Comparison of ENCODE assay signal across 8 cellular contexts in the genomic region with DNA sequence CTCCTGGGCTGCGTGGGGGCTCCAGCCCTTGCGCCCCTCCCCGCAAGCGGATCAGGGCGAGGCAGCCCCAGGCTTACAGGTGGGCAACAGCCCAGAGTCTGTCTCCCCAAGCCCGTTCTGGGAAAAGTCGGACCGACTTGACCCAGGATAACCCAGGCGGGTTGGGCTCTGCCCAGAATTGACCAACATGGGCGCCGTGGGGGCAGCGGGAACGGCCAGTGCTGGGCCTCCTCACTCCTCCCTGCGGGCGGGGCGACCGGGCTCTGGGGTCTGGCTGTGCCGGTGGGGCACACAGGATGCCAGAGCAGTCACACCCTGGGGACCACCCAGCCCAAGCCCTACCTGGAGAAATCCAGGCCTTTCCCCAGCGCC. TPM values are rescaled to one million over a fixed set of nuclear protein-coding genes. Genes with fewer than 3 reads are reported as not detected.
DNase-seq lines count a peak whose midpoint lies in the region; ATAC-seq and TF ChIP-seq lines count a peak whose summit lies in the region.

No MANE protein-coding gene starts in this region.

- no peak overlapping the region for H3K27ac ChIP-seq in KMS-11
- H3K27ac ChIP-seq in dorsolateral prefrontal cortex: peak overlapping the region in 58 of 59 donors; percentile 22 to 96 (median 84)
- peak overlapping the region; percentile 82 to 99 for H3K27ac ChIP-seq in lung (ENCODE audit: low read depth in 1 of 2, low read length in 1 of 2)
- H3K27ac ChIP-seq in thymus (ENCODE audit: low read depth): no peak overlapping the region

- H3K27me3 ChIP-seq in KMS-11 (ENCODE audit: insufficient read depth, low read depth): no peaks in the 10 kb centered on the region
- H3K27me3 ChIP-seq in dorsolateral prefrontal cortex: peaks cover 0 to 3% (median 0%) of the 10 kb centered on the region in 45 donors
- H3K27me3 ChIP-seq in lung (ENCODE audit: control insufficient read depth, insufficient read depth): no peaks in the 10 kb centered on the region
- H3K27me3 ChIP-seq in thymus (ENCODE audit: control insufficient read depth, insufficient read depth): peaks cover 12% of the 10 kb centered on the region

- H2AFZ ChIP-seq in KMS-11 (ENCODE audit: low read depth): peak overlapping the region; percentile 30; the same call in 1 of the 2 replicates

- H3K36me3 ChIP-seq in KMS-11 (ENCODE audit: insufficient read depth) (no peaks in the 10 kb centered on the region), lung (ENCODE audit: control insufficient read depth in 2 of 2, insufficient read depth in 2 of 2, low read length in 2 of 2) (no peaks in the 10 kb centered on the region), thymus (ENCODE audit: control insufficient read depth, insufficient read depth) (no peaks in the 10 kb centered on the region)

- no peak overlapping the region for H3K4me3 ChIP-seq in KMS-11 (IDR thresholded peaks at IDR 0.05; ENCODE audit: insufficient read depth, low read depth, low read length)
- peak overlapping the region in 58 of 59 donors; percentile 34 to 79 (median 66) for H3K4me3 ChIP-seq in dorsolateral prefrontal cortex
- peak overlapping the region; percentile 57 for H3K4me3 ChIP-seq in lung
- peak overlapping the region; percentile 51 for H3K4me3 ChIP-seq in thymus (ENCODE audit: low read length)

- no peak for TF ChIP-seq CTCF in KMS-11 (conservative IDR thresholded peaks at IDR 0.05; ENCODE audit: low read depth, low read length)
- TF ChIP-seq CTCF in dorsolateral prefrontal cortex (IDR thresholded peaks at IDR 0.05 in 54 of 56, conservative IDR thresholded peaks at IDR 0.05 in 2 of 56; ENCODE audit: low read depth in 1 of 56, partially characterized antibody in 56 of 56): no peak
- TF ChIP-seq CTCF in lung (IDR thresholded peaks at IDR 0.05; ENCODE audit: control extremely low read depth, extremely low read depth): no peak

- DNase-seq in dorsolateral prefrontal cortex: peak in 1 of 10 donors; percentile 53
- DNase-seq in lung (ENCODE audit: low spot score): no peak
- DNase-seq in NAMALWA (ENCODE audit: low spot score): no peak
- DNase-seq in activated CD4-positive, alpha-beta T cell treated with anti-CD3 and anti-CD28 coated beads for 4 hours: no peak

- no peak for ATAC-seq in lung (ENCODE audit: insufficient read depth, low FRiP score)
- ATAC-seq in HG02588 (IDR thresholded peaks at IDR 0.05; ENCODE audit: unreplicated experiment): no peak
- ATAC-seq in HG02870 (IDR thresholded peaks at IDR 0.05; ENCODE audit: unreplicated experiment): no peak

- 15 to 34% methylated on average over 19 of the region's 19 CpGs for WGBS in lung, 2 donors
- 49% methylated on average over 19 of the region's 19 CpGs for WGBS in thymus

- H3K9me3 ChIP-seq in lung (ENCODE audit: control insufficient read depth in 2 of 2, insufficient read depth in 1 of 2, low read length in 1 of 2) (no peaks in the 10 kb centered on the region), thymus (ENCODE audit: control insufficient read depth) (no peaks in the 10 kb centered on the region)

- H3K79me2 ChIP-seq in KMS-11 (ENCODE audit: insufficient read depth, low read depth): no peaks in the 10 kb centered on the region

- H3K9ac ChIP-seq in KMS-11: no peak overlapping the region

- H3K4me1 ChIP-seq in KMS-11 (ENCODE audit: low read depth, poor library complexity, severe bottlenecking): peaks cover 12% of the 10 kb centered on the region
- H3K4me1 ChIP-seq in lung (ENCODE audit: control insufficient read depth in 2 of 2, insufficient read depth in 2 of 2, low read length in 2 of 2): peaks cover 3 to 43% of the 10 kb centered on the region in 2 donors
- H3K4me1 ChIP-seq in thymus (ENCODE audit: control insufficient read depth, insufficient read depth, low read length): peaks cover 5% of the 10 kb centered on the region

- intact Hi-C loops in dorsolateral prefrontal cortex (cut with DNase I): no loop called here

- peak overlapping the region; percentile 57; the same call in 1 of the 2 replicates for H3K4me2 ChIP-seq in KMS-11

- H4K20me1 ChIP-seq in KMS-11 (ENCODE audit: insufficient read depth): no peaks in the 10 kb centered on the region

RNA-seq across cellular contexts. Expression of gene SYNPO, which starts 15.3 kb away (rescaled TPM):
- 100 to 1,000 TPM in 116 of 120 experiments, 10 to 100 TPM in 4; 47.3 to 302 (median 180) TPM for total RNA-seq in dorsolateral prefrontal cortex
- 100 to 1,000 TPM in 1 of 2 donors, 10 to 100 TPM in 1; 10.3 to 111 TPM for total RNA-seq in lung
- 10 to 100 TPM; 41.0 to 43.8 TPM for polyA plus RNA-seq in lung
- 10.0 TPM for polyA plus RNA-seq in thymus

RNA-seq across cellular contexts. Expression of gene MYOZ3, which starts 35.9 kb away (rescaled TPM):
- total RNA-seq in dorsolateral prefrontal cortex (1 to 10 TPM in 119 of 120 experiments, under 1 TPM in 1; 0.60 to 9.2 (median 3.8) TPM), lung (1 to 10 TPM in 1 of 2 donors, under 1 TPM in 1; 0.55 to 2.4 TPM)
- polyA plus RNA-seq in lung (under 1 TPM; 0.39 to 0.40 TPM), thymus (0.25 TPM)

Comparison
In these comparisons a context has a peak if more than half of its experiments do, and no peak if none do; other contexts are left out.
1. H3K27ac ChIP-seq: peak in dorsolateral prefrontal cortex (58 of 59) and lung (2 of 2); none in KMS-11 (single experiment) and thymus (single experiment).